ENCODE assay signal across 17 cellular contexts in genomic region chr19:34881982-34882381, GRCh38. TPM values are rescaled to one million over a fixed set of nuclear protein-coding genes. Genes with fewer than 3 reads are reported as not detected.
DNase-seq lines count a peak whose midpoint lies in the region; ATAC-seq and TF ChIP-seq lines count a peak whose summit lies in the region.
"Had no signal": no experiment of that assay in that cellular context is flagged by ENCODE, and none has a peak within 500 bp of the region (broad histone marks: within the 10 kb centered on the region; RNA-seq: fewer than 3 reads in every experiment).

No MANE protein-coding gene starts in this region.

- H3K4me1 ChIP-seq in mesenchymal stem cell (ENCODE audit: control insufficient read depth, insufficient read depth, low read depth, low read length) (no peaks in the 10 kb centered on the region), upper lobe of left lung (no peaks in the 10 kb centered on the region)

- H4K8ac ChIP-seq in mesenchymal stem cell (ENCODE audit: low read length), result no peak overlapping the region

- peaks cover 42% of the 10 kb centered on the region for H3K9me3 ChIP-seq in mesenchymal stem cell (ENCODE audit: control insufficient read depth, low read length)
- H3K9me3 ChIP-seq in upper lobe of left lung, result peaks cover 5 to 15% (median 10%) of the 10 kb centered on the region in 4 donors

- H4K91ac ChIP-seq in mesenchymal stem cell (ENCODE audit: low read length), result no peak overlapping the region

- POLR2A ChIA-PET in WTC11 (lab: Charles Lee), result no interaction called here

- no peak overlapping the region for H2BK15ac ChIP-seq in mesenchymal stem cell (ENCODE audit: low read depth, poor library complexity, severe bottlenecking)

- TF ChIP-seq EP300 in upper lobe of left lung (IDR thresholded peaks at IDR 0.05), result no peak

- no CpG with 5 or more reads among the region's 1 CpG for WGBS in mesenchymal stem cell
- 71 to 72% methylated on average over 1 of the region's 1 CpG for WGBS in upper lobe of left lung, 2 donors

- no peak overlapping the region for H2AFZ ChIP-seq in mesenchymal stem cell (ENCODE audit: low read depth, low read length)

- no peak overlapping the region for H3K9ac ChIP-seq in mesenchymal stem cell (ENCODE audit: low read length)
- H3K9ac ChIP-seq: KMS-11 had no signal

- no peak for TF ChIP-seq CTCF in WTC11 (IDR thresholded peaks at IDR 0.05)
- no peak for TF ChIP-seq CTCF in upper lobe of left lung (IDR thresholded peaks at IDR 0.05)

- no peaks in the 10 kb centered on the region for H3K79me1 ChIP-seq in mesenchymal stem cell (replicated peaks; ENCODE audit: low read length, poor library complexity, severe bottlenecking)

- no peak overlapping the region for H3K4ac ChIP-seq in mesenchymal stem cell (ENCODE audit: low read depth in 1 of 2, low read length in 2 of 2)

- peaks cover 11% of the 10 kb centered on the region for H3K27me3 Mint-ChIP-seq in WTC11 (ENCODE audit: low read depth)

- CTCF ChIA-PET in WTC11 (lab: Charles Lee), result interaction anchor here (1.1 kb wide), 1 partner anchor 42 kb away, joined by 3 read pairs; no protein-coding TSS in a partner anchor

- no peak overlapping the region for H3K23ac ChIP-seq in mesenchymal stem cell (ENCODE audit: low read length in 2 of 2)

- ATAC-seq in WTC11, result no peak
- ATAC-seq in upper lobe of left lung (ENCODE audit: low FRiP score in 2 of 2), result no peak
- ATAC-seq: CD8-positive, alpha-beta T cell; HCT116 had no signal

- no peak overlapping the region for H3K4me3 Mint-ChIP-seq in WTC11
- H3K4me3 Mint-ChIP-seq: CD8-positive, alpha-beta T cell had no signal

- H3K9me3 Mint-ChIP-seq in WTC11, result peaks cover 28% of the 10 kb centered on the region

- no peak overlapping the region for H3K18ac ChIP-seq in mesenchymal stem cell (ENCODE audit: low read depth in 1 of 2, low read length in 2 of 2)

- H3K4me3 ChIP-seq in mesenchymal stem cell (ENCODE audit: insufficient read depth in 1 of 2, low read depth in 1 of 2, low read length in 2 of 2) (no peak overlapping the region), upper lobe of left lung (no peak overlapping the region)

- H2BK12ac ChIP-seq in mesenchymal stem cell (ENCODE audit: low read length in 2 of 2), result no peak overlapping the region

- no peaks in the 10 kb centered on the region for H3K27me3 ChIP-seq in mesenchymal stem cell (ENCODE audit: control insufficient read depth in 1 of 2, insufficient read depth in 1 of 2, low read length in 2 of 2)
- no peaks in the 10 kb centered on the region for H3K27me3 ChIP-seq in upper lobe of left lung

- no peak overlapping the region for H2BK120ac ChIP-seq in mesenchymal stem cell (ENCODE audit: low read depth, low read length)

- H3K4me2 ChIP-seq in mesenchymal stem cell (ENCODE audit: low read length, poor library complexity, severe bottlenecking), result no peak overlapping the region
- H3K4me2 ChIP-seq: KMS-11 had no signal

- no peak overlapping the region for H3K27ac ChIP-seq in mesenchymal stem cell (ENCODE audit: low read length, poor library complexity, severe bottlenecking)
- H3K27ac ChIP-seq in upper lobe of left lung, result no peak overlapping the region
- H3K27ac ChIP-seq: HL-60, KMS-11 had no signal

- no peak overlapping the region for H3K14ac ChIP-seq in mesenchymal stem cell (ENCODE audit: low read length in 2 of 2)

- H3K36me3 Mint-ChIP-seq in WTC11, result peaks cover 7% of the 10 kb centered on the region

- H3K4me1 Mint-ChIP-seq in WTC11, result no peaks in the 10 kb centered on the region

- no peak overlapping the region for H2AK5ac ChIP-seq in mesenchymal stem cell (ENCODE audit: low read length, severe bottlenecking)

- H3K27ac Mint-ChIP-seq in WTC11, result no peak overlapping the region
- H3K27ac Mint-ChIP-seq: CD8-positive, alpha-beta T cell had no signal

- H2BK5ac ChIP-seq in mesenchymal stem cell (ENCODE audit: low read depth, low read length, poor library complexity, severe bottlenecking), result no peak overlapping the region

- DNase-seq in H4 (ENCODE audit: low spot score) (peak; percentile 73), LHCN-M2 (ENCODE audit: low read depth) (peak; percentile 12), WTC11 (ENCODE audit: low spot score) (no peak), mesenchymal stem cell (peak; percentile 17), NCI-H1092 (lab: John Stamatoyannopoulos, UW) (no peak), upper lobe of left lung (no peak)
- no peak for DNase-seq in activated naive CD4-positive, alpha-beta T cell treated with Interleukin-2 at 50 U/mL for 16 hours
- DNase-seq: CD8-positive, alpha-beta T cell; DND-41; NCI-H1092 treated with DMSO at 0.1 percent for 48 hours; NCI-H1694; NCI-H345; NCI-H526 treated with DMSO at 0.1 percent for 48 hours had no signal

- TF ChIP-seq POLR2A in upper lobe of left lung (IDR thresholded peaks at IDR 0.05), result no peak

- H3K36me3 ChIP-seq in mesenchymal stem cell (ENCODE audit: control insufficient read depth in 1 of 2, insufficient read depth in 2 of 2, low read depth in 1 of 2, low read length in 2 of 2) (no peaks in the 10 kb centered on the region), upper lobe of left lung (no peaks in the 10 kb centered on the region)

TF ChIP-seq in WTC11, 78 proteins besides CTCF, POLR2A, EP300 and RAD21:
- TF ChIP-seq NR3C1 (CRISPR knock-in tag; conservative IDR thresholded peaks at IDR 0.05; ENCODE audit: low read depth) (no peak), RORB (CRISPR knock-in tag; IDR thresholded peaks at IDR 0.05) (no peak), GABPB1 (CRISPR knock-in tag; IDR thresholded peaks at IDR 0.05) (0 out of 2 replicates have a peak, but pooled peaks have one; percentile 21), STAT6 (CRISPR knock-in tag; conservative IDR thresholded peaks at IDR 0.05; ENCODE audit: low read depth) (no peak)

RNA-seq across cellular contexts. Expression of gene ZNF30, which starts 44.7 kb away (rescaled TPM):
- total RNA-seq in H4 (2014; rRNA removed; shearing (Covaris generic)), result 2.8 and 3.7 TPM in 2 replicates
- total RNA-seq in LHCN-M2 (2014; rRNA removed), result 2.3 and 4.0 TPM in 2 replicates
- 1.3 TPM for polyA plus RNA-seq in LHCN-M2 (2012)
- 5.4 to 6.8 TPM (median 6.0 TPM) in 3 replicates for total RNA-seq in WTC11 (2021)
- polyA plus RNA-seq in mesenchymal stem cell (2013, experiment 1 of 2), result 1.5 TPM
- polyA plus RNA-seq in mesenchymal stem cell (2013, experiment 2 of 2), result 1.6 TPM
- total RNA-seq in upper lobe of left lung, result 10 to 100 TPM in 1 of 6 donors, 1 to 10 TPM in 5; 2.1 to 15.7 (median 3.2) TPM
- total RNA-seq: OCI-LY7 had no signal

Comparison
In these comparisons a context has a peak if more than half of its experiments do, and no peak if none do; other contexts are left out.
1. DNase-seq: peak in H4 (single experiment), LHCN-M2 (single experiment) and mesenchymal stem cell (single experiment); none in WTC11 (single experiment), activated naive CD4-positive, alpha-beta T cell treated with Interleukin-2 at 50 U/mL for 16 hours (single experiment), NCI-H1092 (single experiment) and upper lobe of left lung (0 of 2).